3 cellular contexts compared by ENCODE assay signal in genomic region chr1:225820522-225821120, GRCh38.
TF ChIP-seq lines count a peak whose summit lies in the region.

No MANE protein-coding gene starts in this region.

TF ChIP-seq in SK-N-SH treated with all-trans-retinoic acid at 6 μM for 48 hours, 23 proteins besides CTCF, POLR2A, EP300 and RAD21:
- TF ChIP-seq ZFP30 (CRISPR knock-in tag; IDR thresholded peaks at IDR 0.05) = no peak
- TF ChIP-seq ZNF8 (CRISPR knock-in tag; IDR thresholded peaks at IDR 0.05) = no peak
- TF ChIP-seq ZFP3 (CRISPR knock-in tag; IDR thresholded peaks at IDR 0.05) = peak; percentile 97

TF ChIP-seq in SK-N-SH, 30 proteins besides CTCF, POLR2A, EP300 and RAD21:
- TF ChIP-seq RFX5 (IDR thresholded peaks at IDR 0.05; ENCODE audit: low read length) (no peak), GABPA (IDR thresholded peaks at IDR 0.05; ENCODE audit: low read depth) (no peak), POLR2AphosphoS5 (IDR thresholded peaks at IDR 0.05; ENCODE audit: low read depth, low read length) (no peak), NRF1 (IDR thresholded peaks at IDR 0.05; ENCODE audit: low read depth, low read length) (no peak), SIN3A (IDR thresholded peaks at IDR 0.05; ENCODE audit: borderline replicate concordance, low read depth, low read length) (no peak)

TF ChIP-seq in HepG2, 621 proteins besides CTCF, POLR2A, EP300 and RAD21:
- TF ChIP-seq TCF12 (IDR thresholded peaks at IDR 0.05) (no peak), TCF12 (CRISPR knock-in tag; IDR thresholded peaks at IDR 0.05) (no peak), PAXIP1 (CRISPR knock-in tag; conservative IDR thresholded peaks at IDR 0.05) (peak; percentile 42; the same call in 1 of the 2 replicates), TCF7 (IDR thresholded peaks at IDR 0.05; ENCODE audit: low read depth) (peak; percentile 10; the same call in 1 of the 2 replicates), HNF4G (IDR thresholded peaks at IDR 0.05; ENCODE audit: borderline replicate concordance, low read depth, low read length) (no peak), HNF4G (CRISPR knock-in tag; IDR thresholded peaks at IDR 0.05; ENCODE audit: borderline replicate concordance, low read depth) (no peak), ZNF609 (CRISPR knock-in tag; IDR thresholded peaks at IDR 0.05; ENCODE audit: borderline replicate concordance) (0 out of 2 replicates have a peak, but pooled peaks have one; percentile 45), TBX3 (IDR thresholded peaks at IDR 0.05; ENCODE audit: borderline replicate concordance) (peak; percentile 37; the same call in 1 of the 2 replicates), ZNF18 (CRISPR knock-in tag; IDR thresholded peaks at IDR 0.05; ENCODE audit: insufficient replicate concordance) (peak; percentile 74), ZBTB1 (CRISPR knock-in tag; IDR thresholded peaks at IDR 0.05; ENCODE audit: borderline replicate concordance) (no peak)
